In the genomic region with DNA sequence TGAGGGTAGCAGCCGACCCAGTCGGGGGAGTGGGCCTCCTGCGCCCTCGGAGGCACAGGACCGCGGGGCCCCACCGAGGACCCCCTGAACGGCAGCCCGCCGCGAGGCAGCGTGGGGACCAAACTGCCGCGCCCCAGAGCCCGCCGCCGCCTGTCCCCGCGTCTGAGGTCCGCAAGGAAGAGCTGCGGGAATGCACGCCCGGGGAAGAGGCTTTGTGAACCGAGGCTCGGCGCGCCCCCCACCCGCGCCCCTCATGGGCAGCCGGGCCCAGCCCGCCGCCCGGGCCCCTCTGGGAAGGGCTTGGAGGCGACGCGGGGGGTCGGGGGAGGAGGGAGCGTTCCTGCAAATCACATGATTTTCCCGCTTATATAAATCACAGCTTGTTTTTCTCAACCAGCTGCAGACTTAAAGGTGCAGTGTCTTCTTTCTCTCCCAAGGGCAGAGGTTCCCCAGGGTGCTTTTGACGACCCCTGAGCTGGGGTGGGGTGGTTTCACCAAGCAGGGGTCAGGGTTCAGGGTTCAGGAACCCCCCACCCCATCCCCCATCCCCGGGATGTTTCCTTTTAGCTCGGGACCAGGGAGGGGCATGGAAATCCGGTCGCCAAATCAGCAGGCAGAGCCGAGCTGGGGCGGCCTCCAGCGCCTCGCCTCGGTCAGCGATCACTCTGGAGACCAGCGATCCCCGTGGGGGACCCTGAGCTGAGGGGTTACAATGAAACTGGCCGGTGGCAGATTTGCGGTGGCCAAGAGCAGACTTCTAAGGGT, we compare ENCODE assay signal across 8 cellular contexts. TPM values are rescaled to one million over a fixed set of nuclear protein-coding genes. Genes with fewer than 3 reads are reported as not detected.
A peak's percentile ranks its signal among the peaks of the same experiment; 100 is the strongest.
DNase-seq lines count a peak whose midpoint lies in the region; ATAC-seq, FAIRE-seq and TF ChIP-seq lines count a peak whose summit lies in the region.

No MANE protein-coding gene starts in this region.

- no peaks in the 10 kb centered on the region for H3K36me3 Mint-ChIP-seq in activated naive CD4-positive, alpha-beta T cell treated with anti-CD3 and anti-CD28 coated beads, Interleukin-2, amount 10 ng/mL, durations not matched to agents 7 days and 5 days
- H3K36me3 Mint-ChIP-seq in natural killer cell: no peaks in the 10 kb centered on the region

- peak overlapping the region; percentile 34 for H3K27ac Mint-ChIP-seq in activated naive CD4-positive, alpha-beta T cell treated with anti-CD3 and anti-CD28 coated beads, Interleukin-2, amount 10 ng/mL, durations not matched to agents 7 days and 5 days
- peak overlapping the region; percentile 43 to 82 for H3K27ac Mint-ChIP-seq in natural killer cell

- FAIRE-seq in frontal cortex (lab: Jason Lieb, UNC): no peak

- intact Hi-C loops in natural killer cell (cut with micrococcal nuclease): no loop called here

- peak overlapping the region; percentile 71 for H3K4me3 Mint-ChIP-seq in activated naive CD4-positive, alpha-beta T cell treated with anti-CD3 and anti-CD28 coated beads, Interleukin-2, amount 10 ng/mL, durations not matched to agents 7 days and 5 days
- peak overlapping the region; percentile 50 for H3K4me3 Mint-ChIP-seq in natural killer cell

- CTCF ChIA-PET in activated naive CD4-positive, alpha-beta T cell treated with anti-CD3 and anti-CD28 coated beads, Interleukin-2, amount 10 ng/mL, durations not matched to agents 7 days and 5 days (lab: Charles Lee): interaction anchor here (1.4 to 12.4 kb wide), 15 partner anchors 8 to 140 kb away, joined by 3 to 147 read pairs (median 8); a partner anchor contains a TSS

- DNase-seq in Daoy (ENCODE audit: low read depth) (peak; percentile 62), NCI-H1694 (lab: John Stamatoyannopoulos, UW) (peak; percentile 18), frontal cortex (ENCODE audit: low spot score in 2 of 2) (peak; percentile 56 to 62), natural killer cell (no peak)
- peak; percentile 41 for DNase-seq in activated naive CD4-positive, alpha-beta T cell treated with anti-CD3 and anti-CD28 coated beads, Interleukin-2, amount 10 ng/mL, durations not matched to agents 7 days and 5 days

- no peak for TF ChIP-seq CTCF in natural killer cell (IDR thresholded peaks at IDR 0.05)

- H3K9me3 Mint-ChIP-seq in activated naive CD4-positive, alpha-beta T cell treated with anti-CD3 and anti-CD28 coated beads, Interleukin-2, amount 10 ng/mL, durations not matched to agents 7 days and 5 days: no peaks in the 10 kb centered on the region
- H3K9me3 Mint-ChIP-seq in natural killer cell: no peaks in the 10 kb centered on the region

- peaks cover 57% of the 10 kb centered on the region for H3K4me1 Mint-ChIP-seq in activated naive CD4-positive, alpha-beta T cell treated with anti-CD3 and anti-CD28 coated beads, Interleukin-2, amount 10 ng/mL, durations not matched to agents 7 days and 5 days
- H3K4me1 Mint-ChIP-seq in natural killer cell: peaks cover 30 to 31% of the 10 kb centered on the region in 2 donors

- ATAC-seq in natural killer cell: no peak
- no peak for ATAC-seq in HG03439 (IDR thresholded peaks at IDR 0.05; ENCODE audit: unreplicated experiment)
- no peak for ATAC-seq in HG03354 (IDR thresholded peaks at IDR 0.05; ENCODE audit: poor library complexity, severe bottlenecking, unreplicated experiment)
- no peak for ATAC-seq in HG02981 (IDR thresholded peaks at IDR 0.05; ENCODE audit: unreplicated experiment)

- peaks cover 19% of the 10 kb centered on the region for H3K27me3 Mint-ChIP-seq in activated naive CD4-positive, alpha-beta T cell treated with anti-CD3 and anti-CD28 coated beads, Interleukin-2, amount 10 ng/mL, durations not matched to agents 7 days and 5 days
- peaks cover 23 to 32% of the 10 kb centered on the region in 2 donors for H3K27me3 Mint-ChIP-seq in natural killer cell (ENCODE audit: low read depth in 2 of 2)

RNA-seq across cellular contexts. Expression of a gene that starts 44.7 kb away (rescaled TPM):
- 13.2 and 15.3 TPM in 2 replicates for total RNA-seq in Daoy (2014; rRNA removed; shearing (Covaris generic))
- total RNA-seq in frontal cortex (6.1 TPM), natural killer cell (1 to 10 TPM; 4.9 to 8.8 (median 6.3) TPM)

RNA-seq across cellular contexts. Expression of a gene that starts 50.1 kb away (rescaled TPM):
- total RNA-seq in Daoy (2014; rRNA removed; shearing (Covaris generic)): 26.3 and 28.2 TPM in 2 replicates
- total RNA-seq in frontal cortex (14.7 TPM), natural killer cell (100 to 1,000 TPM in 2 of 3 donors, 10 to 100 TPM in 1; 93.8 to 135 (median 123) TPM)
